8 cellular contexts compared by ENCODE assay signal in genomic region chr19:48445606-48446481, GRCh38. TPM values are rescaled to one million over a fixed set of nuclear protein-coding genes. Genes with fewer than 3 reads are reported as not detected.
DNase-seq lines count a peak whose midpoint lies in the region; ATAC-seq and TF ChIP-seq lines count a peak whose summit lies in the region.

GRWD1 (plus strand) TSS chr19:48445983; CDS start chr19:48446006, 23 bp downstream.

- H3K36me3 ChIP-seq in heart left ventricle: peaks cover 0 to 39% (median 36%) of the 10 kb centered on the region in 9 donors

- peak within 1 kb of the TSS; percentile 76 for H3K27ac ChIP-seq in adipose tissue (ENCODE audit: low read depth, low read length)
- H3K27ac ChIP-seq in heart left ventricle: peak within 1 kb of the TSS; percentile 12 to 94 (median 88)

- H3K27me3 Mint-ChIP-seq in T-cell (peaks cover 17 to 20% of the 10 kb centered on the region in 2 donors), type B pancreatic cell (no peaks in the 10 kb centered on the region)

- H3K4me3 ChIP-seq in GM12865 (ENCODE audit: low read depth, low read length) (peak within 1 kb of the TSS; percentile 88), heart left ventricle (peak within 1 kb of the TSS; percentile 60 to 98 (median 89))

- DNase-seq in GM12865 (ENCODE audit: low read depth): peak; percentile 98
- peak; percentile 84 for DNase-seq in NCI-H1436 treated with DMSO at 0.1 percent for 48 hours (lab: John Stamatoyannopoulos, UW)
- peak; percentile 80 to 98 (median 94) for DNase-seq in T-cell
- peak; percentile 88 to 93 (median 91) for DNase-seq in heart left ventricle
- peak; percentile 95 for DNase-seq in pons (ENCODE audit: low spot score)
- peak; percentile 88 for DNase-seq in type B pancreatic cell (ENCODE audit: extremely low spot score, unreplicated experiment)

- H3K4me3 Mint-ChIP-seq in T-cell (peak within 1 kb of the TSS; percentile 90 to 92 (median 91)), type B pancreatic cell (peak within 1 kb of the TSS; percentile 89)

- H3K36me3 Mint-ChIP-seq in T-cell (peaks cover 21% of the 10 kb centered on the region), type B pancreatic cell (peaks cover 7% of the 10 kb centered on the region)

- ATAC-seq in HG02840 (IDR thresholded peaks at IDR 0.05; ENCODE audit: low FRiP score, unreplicated experiment) (peak; percentile 88), T-cell (replicated peaks in 1 of 4) (peak; percentile 91 to 95 (median 94)), heart left ventricle (peak; percentile 88 to 95 (median 91))

- CTCF ChIA-PET in T-cell (lab: Charles Lee): interaction anchor here in 1 of 2 donors (1.0 kb wide), 1 partner anchor 191 kb away, joined by 3 read pairs; the partner anchor contains the start of gene CARD8

- TF ChIP-seq CTCF in GM12865 (IDR thresholded peaks at IDR 0.05; ENCODE audit: insufficient read depth, low read depth, low read length, missing control alignments): no peak
- TF ChIP-seq CTCF in heart left ventricle (IDR thresholded peaks at IDR 0.05): peak in 2 of 12 donors; percentile 3 to 7
- no peak for TF ChIP-seq CTCF in type B pancreatic cell (conservative IDR thresholded peaks at IDR 0.05)

- peaks cover 0 to 27% (median 19%) of the 10 kb centered on the region in 12 donors for H3K4me1 ChIP-seq in heart left ventricle

- 0% methylated on average over 59 to 61 of the region's 61 CpGs for WGBS in adipose tissue, 3 donors
- 0 to 1% (median 0%) methylated on average over 35 to 61 of the region's 61 CpGs for WGBS in heart left ventricle, 4 donors

- no peaks in the 10 kb centered on the region for H3K9me3 Mint-ChIP-seq in T-cell
- no peaks in the 10 kb centered on the region for H3K9me3 Mint-ChIP-seq in type B pancreatic cell

- H3K9me3 ChIP-seq in heart left ventricle: no peaks in the 10 kb centered on the region

- TF ChIP-seq POLR2A in heart left ventricle (IDR thresholded peaks at IDR 0.05): peak in 1 of 2 donors; percentile 47

- H3K4me1 Mint-ChIP-seq in T-cell (peaks cover 34 to 46% (median 42%) of the 10 kb centered on the region in 3 donors), type B pancreatic cell (ENCODE audit: unreplicated experiment) (peaks cover 10% of the 10 kb centered on the region)

- H3K27me3 ChIP-seq in heart left ventricle: peaks cover 4 to 28% (median 15%) of the 10 kb centered on the region in 9 donors

- intact Hi-C loops in heart left ventricle (cut with DNase I): loop anchor here in 4 of 10 donors (1.0 to 5.0 kb wide), 6 partner anchors 22 to 124 kb away; partner anchors contain the start of genes KDELR1 (in 2 of the 4), CYTH2 (in 1 of the 4) and GRIN2D (in 1 of the 4)

- POLR2A ChIA-PET in T-cell (lab: Charles Lee): interaction anchor here in 1 of 2 donors (0.5 kb wide), 1 partner anchor 276 kb away, joined by 3 read pairs; no protein-coding TSS in a partner anchor

- H3K27ac Mint-ChIP-seq in T-cell (peak within 1 kb of the TSS; percentile 93 to 97), type B pancreatic cell (peak within 1 kb of the TSS; percentile 95)

RNA-seq across cellular contexts. Expression of gene GRWD1, which starts in this region (rescaled TPM):
- total RNA-seq in T-cell: 10 to 100 TPM; 29.7 to 55.2 (median 42.6) TPM
- polyA plus RNA-seq in adipose tissue: 10 to 100 TPM in 2 of 3 donors, 1 to 10 TPM in 1; 7.5 to 29.5 (median 12.7) TPM
- 10 to 100 TPM; 13.9 to 24.7 (median 19.0) TPM for total RNA-seq in heart left ventricle
- polyA plus RNA-seq in heart left ventricle: 10 to 100 TPM in 1 of 2 donors, 1 to 10 TPM in 1; 5.1 to 35.4 TPM
- total RNA-seq in type B pancreatic cell (ENCODE audit: low replicate concordance): 37.2 and 44.0 TPM in 2 replicates

Comparison
In these comparisons a context has a peak if more than half of its experiments do, and no peak if none do; other contexts are left out.
1. Peak in every context shown above with its lines: DNase-seq, ATAC-seq, H3K4me3 ChIP-seq and H3K27ac ChIP-seq.